ENCODE assay signal across 14 cellular contexts in the genomic region with DNA sequence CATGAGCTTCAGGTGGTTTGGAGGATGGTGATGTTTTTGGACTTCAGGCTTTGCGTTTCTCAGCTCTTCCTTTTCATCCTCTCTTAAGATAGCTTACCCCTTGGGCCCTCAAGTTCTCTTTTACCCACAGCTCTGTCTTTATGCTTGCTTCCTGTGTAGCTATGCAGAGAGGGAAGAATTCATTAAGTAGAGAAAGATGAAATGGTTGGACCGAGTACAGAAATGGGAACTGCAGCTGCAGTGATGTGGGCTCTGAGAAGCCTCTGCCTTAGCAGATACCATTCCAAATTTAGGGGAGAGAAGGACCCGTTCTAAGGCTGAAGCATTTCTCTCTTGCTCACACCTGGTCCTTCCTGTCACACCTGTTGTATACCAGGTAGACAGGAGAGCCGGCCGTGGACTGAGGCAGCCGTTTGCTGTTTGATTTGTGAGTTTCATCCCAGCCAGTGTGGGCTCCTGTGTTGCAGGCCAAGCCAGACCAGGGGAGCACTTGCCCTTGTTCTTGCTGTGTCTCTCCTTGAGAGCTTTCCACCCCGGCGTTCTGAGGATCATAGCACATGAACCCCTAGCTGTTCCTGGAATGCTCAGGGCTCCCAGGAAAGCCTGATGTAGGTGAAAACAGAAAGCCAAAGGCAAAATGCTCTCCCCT.
A peak's percentile ranks its signal among the peaks of the same experiment; 100 is the strongest.
DNase-seq lines count a peak whose midpoint lies in the region; ATAC-seq and TF ChIP-seq lines count a peak whose summit lies in the region.
"Had no signal": no experiment of that assay in that cellular context is flagged by ENCODE, and none has a peak within 500 bp of the region (broad histone marks: within the 10 kb centered on the region; RNA-seq: fewer than 3 reads in every experiment).

No MANE protein-coding gene starts in this region.

- no peak for ATAC-seq in stimulated activated naive CD8-positive, alpha-beta T cell treated with anti-CD3 and anti-CD28 coated beads, Interleukin-15, Interleukin-2, amounts not matched to agents 100 U/mL and 50 U/mL, for 24 hours
- no peak for ATAC-seq in HG02852 (IDR thresholded peaks at IDR 0.05; ENCODE audit: unreplicated experiment)
- ATAC-seq: GM12878, GM23338 had no signal

- no peak overlapping the region for H3K27ac ChIP-seq in Karpas-422 (ENCODE audit: low read length)
- H3K27ac ChIP-seq in OCI-LY1 (ENCODE audit: low read depth, low read length, poor library complexity, severe bottlenecking): peak overlapping the region; percentile 38
- H3K27ac ChIP-seq in osteoblast (ENCODE audit: low read depth, low read length): no peak overlapping the region
- H3K27ac ChIP-seq: 22Rv1 had no signal

- H2AFZ ChIP-seq in Karpas-422 (ENCODE audit: low read length) (no peak overlapping the region), OCI-LY1 (ENCODE audit: low read length) (no peak overlapping the region), osteoblast (ENCODE audit: low read length) (no peak overlapping the region)
- H2AFZ ChIP-seq: GM23338 had no signal

- no peak overlapping the region for H3K4me2 ChIP-seq in Karpas-422 (ENCODE audit: low read depth, low read length, poor library complexity, severe bottlenecking)
- H3K4me2 ChIP-seq in OCI-LY1 (ENCODE audit: low read length): no peak overlapping the region
- H3K4me2 ChIP-seq in osteoblast (ENCODE audit: insufficient read depth, low read length): no peak overlapping the region
- H3K4me2 ChIP-seq: GM23338 had no signal

- H3K9me3 ChIP-seq in Karpas-422 (ENCODE audit: low read length): no peaks in the 10 kb centered on the region
- H3K9me3 ChIP-seq in OCI-LY1 (ENCODE audit: low read length): no peaks in the 10 kb centered on the region
- H3K9me3 ChIP-seq in osteoblast (ENCODE audit: low read depth, low read length): no peaks in the 10 kb centered on the region

- TF ChIP-seq CTCF in OCI-LY1 (IDR thresholded peaks at IDR 0.05; ENCODE audit: low read length) (no peak), osteoblast (IDR thresholded peaks at IDR 0.05; ENCODE audit: extremely low read depth, low read depth, low read length) (no peak)

- no peaks in the 10 kb centered on the region for H3K36me3 ChIP-seq in Karpas-422 (ENCODE audit: insufficient read depth, low read length)
- peaks cover 75% of the 10 kb centered on the region for H3K36me3 ChIP-seq in OCI-LY1 (ENCODE audit: insufficient read depth, low read length)
- no peaks in the 10 kb centered on the region for H3K36me3 ChIP-seq in osteoblast (ENCODE audit: insufficient read depth, low read length)

- no peaks in the 10 kb centered on the region for H3K27me3 ChIP-seq in Karpas-422 (ENCODE audit: low read length)
- no peaks in the 10 kb centered on the region for H3K27me3 ChIP-seq in OCI-LY1 (ENCODE audit: insufficient read depth, low read length)
- no peaks in the 10 kb centered on the region for H3K27me3 ChIP-seq in osteoblast (ENCODE audit: insufficient read depth, low read length)

- DNase-seq in SKM-1 treated with dmso at 0.1 percent for 144 hours (lab: John Stamatoyannopoulos, UW; ENCODE audit: unreplicated experiment): peak; percentile 19
- DNase-seq in SKM-1 (lab: John Stamatoyannopoulos, UW; ENCODE audit: unreplicated experiment): no peak
- peak; percentile 44 for DNase-seq in Karpas-422
- DNase-seq in osteoblast (ENCODE audit: insufficient read length, low spot score, missing footprints): peak; percentile 53
- no peak for DNase-seq in NCI-H345 treated with DMSO at 0.1 percent for 48 hours (lab: John Stamatoyannopoulos, UW; ENCODE audit: unreplicated experiment)
- DNase-seq in stimulated activated naive CD8-positive, alpha-beta T cell treated with anti-CD3 and anti-CD28 coated beads, Interleukin-15, Interleukin-2, amounts not matched to agents 100 U/mL and 50 U/mL, for 24 hours: no peak
- DNase-seq: CD4-positive, CD25-positive, alpha-beta regulatory T cell; DMS53; H7 had no signal

- H3K9ac ChIP-seq in Karpas-422 (ENCODE audit: low read length): no peak overlapping the region
- H3K9ac ChIP-seq in OCI-LY1 (ENCODE audit: low read length): no peak overlapping the region

- H3K4me3 ChIP-seq in Karpas-422 (ENCODE audit: low read length): no peak overlapping the region
- no peak overlapping the region for H3K4me3 ChIP-seq in OCI-LY1 (ENCODE audit: low read depth, low read length, poor library complexity, severe bottlenecking)
- H3K4me3 ChIP-seq in osteoblast (ENCODE audit: insufficient read depth, low read length): no peak overlapping the region
- H3K4me3 ChIP-seq: GM12878, GM23338 had no signal

- H3K9me2 ChIP-seq in Karpas-422 (replicated peaks; ENCODE audit: insufficient read depth, low read length): no peaks in the 10 kb centered on the region
- H3K9me2 ChIP-seq in OCI-LY1 (ENCODE audit: low read depth, low read length): no peaks in the 10 kb centered on the region

- H3F3A ChIP-seq in OCI-LY1 (ENCODE audit: insufficient read depth, low read length): no peaks in the 10 kb centered on the region

- H3K4me1 ChIP-seq in Karpas-422 (ENCODE audit: low read length): no peaks in the 10 kb centered on the region
- H3K4me1 ChIP-seq in OCI-LY1 (ENCODE audit: insufficient read depth, low read length, severe bottlenecking): peaks cover 27% of the 10 kb centered on the region
- peaks cover 4% of the 10 kb centered on the region for H3K4me1 ChIP-seq in osteoblast (ENCODE audit: insufficient read depth, low read length)

- H4K20me1 ChIP-seq in Karpas-422 (ENCODE audit: insufficient read depth, low read depth, low read length): no peaks in the 10 kb centered on the region
- H4K20me1 ChIP-seq in OCI-LY1 (ENCODE audit: insufficient read depth, low read length): no peaks in the 10 kb centered on the region
- peaks cover 4% of the 10 kb centered on the region for H4K20me1 ChIP-seq in osteoblast (ENCODE audit: insufficient read depth, low read length)

- H3K79me2 ChIP-seq in Karpas-422 (ENCODE audit: low read length) (no peaks in the 10 kb centered on the region), OCI-LY1 (ENCODE audit: insufficient read depth, low read length) (no peaks in the 10 kb centered on the region), osteoblast (ENCODE audit: insufficient read depth, low read length) (no peaks in the 10 kb centered on the region)

Comparison
In these comparisons a context has a peak if more than half of its experiments do, and no peak if none do; other contexts are left out.
1. DNase-seq: peak in SKM-1 treated with dmso at 0.1 percent for 144 hours (single experiment), Karpas-422 (single experiment) and osteoblast (single experiment); none in SKM-1 (single experiment), NCI-H345 treated with DMSO at 0.1 percent for 48 hours (single experiment) and stimulated activated naive CD8-positive, alpha-beta T cell treated with anti-CD3 and anti-CD28 coated beads, Interleukin-15, Interleukin-2, amounts not matched to agents 100 U/mL and 50 U/mL, for 24 hours (single experiment).